In the genomic region with DNA sequence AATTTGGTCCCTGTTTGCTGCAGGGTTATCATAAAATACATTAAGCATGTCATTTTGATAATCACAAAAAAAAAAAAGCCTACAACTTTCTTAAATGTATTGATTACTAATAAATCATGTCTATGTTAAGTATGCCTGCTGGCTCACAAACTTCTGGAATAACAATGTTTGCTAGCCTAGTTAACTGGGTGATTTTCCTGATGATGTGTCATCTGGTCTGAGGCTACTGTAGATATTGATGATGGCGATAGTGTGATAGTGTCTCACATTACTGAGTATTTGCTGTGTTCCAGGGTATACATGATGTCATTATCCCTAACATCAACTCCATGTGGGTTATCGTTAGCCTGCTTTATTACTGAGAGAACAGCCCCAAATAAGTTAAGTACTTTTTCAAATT, we compare ENCODE assay signal across 3 cellular contexts.
TF ChIP-seq lines count a peak whose summit lies in the region.

No MANE protein-coding gene starts in this region.

TF ChIP-seq in SK-N-SH, 30 proteins besides CTCF, POLR2A, EP300 and RAD21 (continued from another document):
- no peak for TF ChIP-seq YY1 (IDR thresholded peaks at IDR 0.05; ENCODE audit: low read depth)
- TF ChIP-seq RCOR1 (IDR thresholded peaks at IDR 0.05; ENCODE audit: low read length) = no peak
- TF ChIP-seq, protein P1, sequence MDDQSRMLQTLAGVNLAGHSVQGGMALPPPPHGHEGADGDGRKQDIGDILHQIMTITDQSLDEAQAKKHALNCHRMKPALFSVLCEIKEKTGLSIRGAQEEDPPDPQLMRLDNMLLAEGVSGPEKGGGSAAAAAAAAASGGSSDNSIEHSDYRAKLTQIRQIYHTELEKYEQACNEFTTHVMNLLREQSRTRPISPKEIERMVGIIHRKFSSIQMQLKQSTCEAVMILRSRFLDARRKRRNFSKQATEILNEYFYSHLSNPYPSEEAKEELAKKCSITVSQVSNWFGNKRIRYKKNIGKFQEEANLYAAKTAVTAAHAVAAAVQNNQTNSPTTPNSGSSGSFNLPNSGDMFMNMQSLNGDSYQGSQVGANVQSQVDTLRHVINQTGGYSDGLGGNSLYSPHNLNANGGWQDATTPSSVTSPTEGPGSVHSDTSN (IDR thresholded peaks at IDR 0.05) = no peak
- TF ChIP-seq SMC3 (IDR thresholded peaks at IDR 0.05; ENCODE audit: low read depth, low read length) = no peak
- no peak for TF ChIP-seq TCF12 (IDR thresholded peaks at IDR 0.05)
- no peak for TF ChIP-seq TAF1 (IDR thresholded peaks at IDR 0.05; ENCODE audit: borderline replicate concordance, low read depth, low read length)
- no peak for TF ChIP-seq POLR2AphosphoS5 (IDR thresholded peaks at IDR 0.05; ENCODE audit: low read depth, low read length)
- TF ChIP-seq FOXJ3 (CRISPR knock-in tag; IDR thresholded peaks at IDR 0.05) = no peak
- TF ChIP-seq, protein P2, sequence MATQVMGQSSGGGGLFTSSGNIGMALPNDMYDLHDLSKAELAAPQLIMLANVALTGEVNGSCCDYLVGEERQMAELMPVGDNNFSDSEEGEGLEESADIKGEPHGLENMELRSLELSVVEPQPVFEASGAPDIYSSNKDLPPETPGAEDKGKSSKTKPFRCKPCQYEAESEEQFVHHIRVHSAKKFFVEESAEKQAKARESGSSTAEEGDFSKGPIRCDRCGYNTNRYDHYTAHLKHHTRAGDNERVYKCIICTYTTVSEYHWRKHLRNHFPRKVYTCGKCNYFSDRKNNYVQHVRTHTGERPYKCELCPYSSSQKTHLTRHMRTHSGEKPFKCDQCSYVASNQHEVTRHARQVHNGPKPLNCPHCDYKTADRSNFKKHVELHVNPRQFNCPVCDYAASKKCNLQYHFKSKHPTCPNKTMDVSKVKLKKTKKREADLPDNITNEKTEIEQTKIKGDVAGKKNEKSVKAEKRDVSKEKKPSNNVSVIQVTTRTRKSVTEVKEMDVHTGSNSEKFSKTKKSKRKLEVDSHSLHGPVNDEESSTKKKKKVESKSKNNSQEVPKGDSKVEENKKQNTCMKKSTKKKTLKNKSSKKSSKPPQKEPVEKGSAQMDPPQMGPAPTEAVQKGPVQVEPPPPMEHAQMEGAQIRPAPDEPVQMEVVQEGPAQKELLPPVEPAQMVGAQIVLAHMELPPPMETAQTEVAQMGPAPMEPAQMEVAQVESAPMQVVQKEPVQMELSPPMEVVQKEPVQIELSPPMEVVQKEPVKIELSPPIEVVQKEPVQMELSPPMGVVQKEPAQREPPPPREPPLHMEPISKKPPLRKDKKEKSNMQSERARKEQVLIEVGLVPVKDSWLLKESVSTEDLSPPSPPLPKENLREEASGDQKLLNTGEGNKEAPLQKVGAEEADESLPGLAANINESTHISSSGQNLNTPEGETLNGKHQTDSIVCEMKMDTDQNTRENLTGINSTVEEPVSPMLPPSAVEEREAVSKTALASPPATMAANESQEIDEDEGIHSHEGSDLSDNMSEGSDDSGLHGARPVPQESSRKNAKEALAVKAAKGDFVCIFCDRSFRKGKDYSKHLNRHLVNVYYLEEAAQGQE (IDR thresholded peaks at IDR 0.05; ENCODE audit: low read depth, low read length) = no peak
- TF ChIP-seq, protein P3, sequence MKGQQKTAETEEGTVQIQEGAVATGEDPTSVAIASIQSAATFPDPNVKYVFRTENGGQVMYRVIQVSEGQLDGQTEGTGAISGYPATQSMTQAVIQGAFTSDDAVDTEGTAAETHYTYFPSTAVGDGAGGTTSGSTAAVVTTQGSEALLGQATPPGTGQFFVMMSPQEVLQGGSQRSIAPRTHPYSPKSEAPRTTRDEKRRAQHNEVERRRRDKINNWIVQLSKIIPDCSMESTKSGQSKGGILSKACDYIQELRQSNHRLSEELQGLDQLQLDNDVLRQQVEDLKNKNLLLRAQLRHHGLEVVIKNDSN (IDR thresholded peaks at IDR 0.05; ENCODE audit: borderline replicate concordance, low read depth) = no peak

TF ChIP-seq in SK-N-SH treated with all-trans-retinoic acid at 6 μM for 48 hours, 23 proteins besides CTCF, POLR2A, EP300 and RAD21 (continued from another document):
- TF ChIP-seq, protein P4, sequence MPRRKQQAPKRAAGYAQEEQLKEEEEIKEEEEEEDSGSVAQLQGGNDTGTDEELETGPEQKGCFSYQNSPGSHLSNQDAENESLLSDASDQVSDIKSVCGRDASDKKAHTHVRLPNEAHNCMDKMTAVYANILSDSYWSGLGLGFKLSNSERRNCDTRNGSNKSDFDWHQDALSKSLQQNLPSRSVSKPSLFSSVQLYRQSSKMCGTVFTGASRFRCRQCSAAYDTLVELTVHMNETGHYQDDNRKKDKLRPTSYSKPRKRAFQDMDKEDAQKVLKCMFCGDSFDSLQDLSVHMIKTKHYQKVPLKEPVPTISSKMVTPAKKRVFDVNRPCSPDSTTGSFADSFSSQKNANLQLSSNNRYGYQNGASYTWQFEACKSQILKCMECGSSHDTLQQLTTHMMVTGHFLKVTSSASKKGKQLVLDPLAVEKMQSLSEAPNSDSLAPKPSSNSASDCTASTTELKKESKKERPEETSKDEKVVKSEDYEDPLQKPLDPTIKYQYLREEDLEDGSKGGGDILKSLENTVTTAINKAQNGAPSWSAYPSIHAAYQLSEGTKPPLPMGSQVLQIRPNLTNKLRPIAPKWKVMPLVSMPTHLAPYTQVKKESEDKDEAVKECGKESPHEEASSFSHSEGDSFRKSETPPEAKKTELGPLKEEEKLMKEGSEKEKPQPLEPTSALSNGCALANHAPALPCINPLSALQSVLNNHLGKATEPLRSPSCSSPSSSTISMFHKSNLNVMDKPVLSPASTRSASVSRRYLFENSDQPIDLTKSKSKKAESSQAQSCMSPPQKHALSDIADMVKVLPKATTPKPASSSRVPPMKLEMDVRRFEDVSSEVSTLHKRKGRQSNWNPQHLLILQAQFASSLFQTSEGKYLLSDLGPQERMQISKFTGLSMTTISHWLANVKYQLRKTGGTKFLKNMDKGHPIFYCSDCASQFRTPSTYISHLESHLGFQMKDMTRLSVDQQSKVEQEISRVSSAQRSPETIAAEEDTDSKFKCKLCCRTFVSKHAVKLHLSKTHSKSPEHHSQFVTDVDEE (CRISPR knock-in tag; IDR thresholded peaks at IDR 0.05) = no peak
- TF ChIP-seq OSR1 (CRISPR knock-in tag; IDR thresholded peaks at IDR 0.05) (no peak), BACH2 (CRISPR knock-in tag; IDR thresholded peaks at IDR 0.05; ENCODE audit: borderline replicate concordance) (no peak), ARNTL (CRISPR knock-in tag; IDR thresholded peaks at IDR 0.05; ENCODE audit: borderline replicate concordance, low read depth) (no peak), TCF4 (CRISPR knock-in tag; IDR thresholded peaks at IDR 0.05; ENCODE audit: borderline replicate concordance) (no peak), ZNF565 (CRISPR knock-in tag; conservative IDR thresholded peaks at IDR 0.05; ENCODE audit: low read depth) (no peak), CSDC2 (CRISPR knock-in tag; IDR thresholded peaks at IDR 0.05) (no peak), ISL1 (CRISPR knock-in tag; IDR thresholded peaks at IDR 0.05) (no peak)
- TF ChIP-seq, protein P5, sequence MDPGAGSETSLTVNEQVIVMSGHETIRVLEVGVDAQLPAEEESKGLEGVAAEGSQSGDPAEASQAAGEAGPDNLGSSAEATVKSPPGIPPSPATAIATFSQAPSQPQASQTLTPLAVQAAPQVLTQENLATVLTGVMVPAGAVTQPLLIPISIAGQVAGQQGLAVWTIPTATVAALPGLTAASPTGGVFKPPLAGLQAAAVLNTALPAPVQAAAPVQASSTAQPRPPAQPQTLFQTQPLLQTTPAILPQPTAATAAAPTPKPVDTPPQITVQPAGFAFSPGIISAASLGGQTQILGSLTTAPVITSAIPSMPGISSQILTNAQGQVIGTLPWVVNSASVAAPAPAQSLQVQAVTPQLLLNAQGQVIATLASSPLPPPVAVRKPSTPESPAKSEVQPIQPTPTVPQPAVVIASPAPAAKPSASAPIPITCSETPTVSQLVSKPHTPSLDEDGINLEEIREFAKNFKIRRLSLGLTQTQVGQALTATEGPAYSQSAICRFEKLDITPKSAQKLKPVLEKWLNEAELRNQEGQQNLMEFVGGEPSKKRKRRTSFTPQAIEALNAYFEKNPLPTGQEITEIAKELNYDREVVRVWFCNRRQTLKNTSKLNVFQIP (CRISPR knock-in tag; IDR thresholded peaks at IDR 0.05; ENCODE audit: borderline replicate concordance, low read depth) = no peak
- TF ChIP-seq, protein P6, sequence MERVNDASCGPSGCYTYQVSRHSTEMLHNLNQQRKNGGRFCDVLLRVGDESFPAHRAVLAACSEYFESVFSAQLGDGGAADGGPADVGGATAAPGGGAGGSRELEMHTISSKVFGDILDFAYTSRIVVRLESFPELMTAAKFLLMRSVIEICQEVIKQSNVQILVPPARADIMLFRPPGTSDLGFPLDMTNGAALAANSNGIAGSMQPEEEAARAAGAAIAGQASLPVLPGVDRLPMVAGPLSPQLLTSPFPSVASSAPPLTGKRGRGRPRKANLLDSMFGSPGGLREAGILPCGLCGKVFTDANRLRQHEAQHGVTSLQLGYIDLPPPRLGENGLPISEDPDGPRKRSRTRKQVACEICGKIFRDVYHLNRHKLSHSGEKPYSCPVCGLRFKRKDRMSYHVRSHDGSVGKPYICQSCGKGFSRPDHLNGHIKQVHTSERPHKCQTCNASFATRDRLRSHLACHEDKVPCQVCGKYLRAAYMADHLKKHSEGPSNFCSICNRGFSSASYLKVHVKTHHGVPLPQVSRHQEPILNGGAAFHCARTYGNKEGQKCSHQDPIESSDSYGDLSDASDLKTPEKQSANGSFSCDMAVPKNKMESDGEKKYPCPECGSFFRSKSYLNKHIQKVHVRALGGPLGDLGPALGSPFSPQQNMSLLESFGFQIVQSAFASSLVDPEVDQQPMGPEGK (CRISPR knock-in tag; IDR thresholded peaks at IDR 0.05; ENCODE audit: borderline replicate concordance) = no peak

TF ChIP-seq in IMR-90, 13 proteins besides CTCF, POLR2A, EP300 and RAD21 (continued from another document):
- TF ChIP-seq, protein P7, sequence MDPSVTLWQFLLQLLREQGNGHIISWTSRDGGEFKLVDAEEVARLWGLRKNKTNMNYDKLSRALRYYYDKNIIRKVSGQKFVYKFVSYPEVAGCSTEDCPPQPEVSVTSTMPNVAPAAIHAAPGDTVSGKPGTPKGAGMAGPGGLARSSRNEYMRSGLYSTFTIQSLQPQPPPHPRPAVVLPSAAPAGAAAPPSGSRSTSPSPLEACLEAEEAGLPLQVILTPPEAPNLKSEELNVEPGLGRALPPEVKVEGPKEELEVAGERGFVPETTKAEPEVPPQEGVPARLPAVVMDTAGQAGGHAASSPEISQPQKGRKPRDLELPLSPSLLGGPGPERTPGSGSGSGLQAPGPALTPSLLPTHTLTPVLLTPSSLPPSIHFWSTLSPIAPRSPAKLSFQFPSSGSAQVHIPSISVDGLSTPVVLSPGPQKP (IDR thresholded peaks at IDR 0.05; ENCODE audit: borderline replicate concordance, low read depth, low read length) = no peak
- TF ChIP-seq MXI1 (IDR thresholded peaks at IDR 0.05; ENCODE audit: borderline replicate concordance, low read depth, low read length) (no peak), SMC3 (IDR thresholded peaks at IDR 0.05; ENCODE audit: low read depth, low read length) (no peak), RCOR1 (IDR thresholded peaks at IDR 0.05; ENCODE audit: insufficient replicate concordance, low read length) (no peak), MAZ (IDR thresholded peaks at IDR 0.05; ENCODE audit: borderline replicate concordance, low read depth, low read length) (no peak), CEBPB (IDR thresholded peaks at IDR 0.05; ENCODE audit: low read depth, low read length) (no peak), BHLHE40 (IDR thresholded peaks at IDR 0.05; ENCODE audit: low read depth, low read length) (no peak), MAFK (IDR thresholded peaks at IDR 0.05; ENCODE audit: low read depth, low read length) (no peak)
- TF ChIP-seq, protein P8, sequence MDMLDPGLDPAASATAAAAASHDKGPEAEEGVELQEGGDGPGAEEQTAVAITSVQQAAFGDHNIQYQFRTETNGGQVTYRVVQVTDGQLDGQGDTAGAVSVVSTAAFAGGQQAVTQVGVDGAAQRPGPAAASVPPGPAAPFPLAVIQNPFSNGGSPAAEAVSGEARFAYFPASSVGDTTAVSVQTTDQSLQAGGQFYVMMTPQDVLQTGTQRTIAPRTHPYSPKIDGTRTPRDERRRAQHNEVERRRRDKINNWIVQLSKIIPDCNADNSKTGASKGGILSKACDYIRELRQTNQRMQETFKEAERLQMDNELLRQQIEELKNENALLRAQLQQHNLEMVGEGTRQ (IDR thresholded peaks at IDR 0.05; ENCODE audit: low read depth, low read length) = no peak
